6 cellular contexts compared by ENCODE assay signal in genomic region chr14:85257287-85257686, GRCh38.
"Had no signal": no experiment of that assay in that cellular context is flagged by ENCODE, and none has a peak within 500 bp of the region (broad histone marks: within the 10 kb centered on the region; RNA-seq: fewer than 3 reads in every experiment).

No MANE protein-coding gene starts in this region.

- H3K27ac ChIP-seq: GM23248 had no signal

- ATAC-seq: K562 had no signal

- H3K4me3 ChIP-seq: GM23248, K562 had no signal

- H3K9ac ChIP-seq: GM23248 had no signal

- DNase-seq: GM23248, GOT3, H7, HCEC 1CT, IMR-90 had no signal
